Comparison of ENCODE assay signal across 30 cellular contexts in genomic region chr4:25687763-25688162, GRCh38. TPM values are rescaled to one million over a fixed set of nuclear protein-coding genes. Genes with fewer than 3 reads are reported as not detected.
"Had no signal": no experiment of that assay in that cellular context is flagged by ENCODE, and none has a peak within 500 bp of the region (broad histone marks: within the 10 kb centered on the region; RNA-seq: fewer than 3 reads in every experiment).

No MANE protein-coding gene starts in this region.

- H3K36me3 ChIP-seq: left lung, lower lobe of right lung, pancreas, prostate gland, stomach, thyroid gland, transverse colon, upper lobe of left lung, vagina had no signal

- H3K27ac Mint-ChIP-seq: nephron; stimulated activated naive B cell treated with anti-CD40 and anti-IgM and Interleukin-4, amounts not matched to agents 10 μg/mL and 1 μg/mL and 100 μg/mL, for 72 hours had no signal

- H3K27me3 ChIP-seq: hepatocyte, left lung, pancreas, stomach, testis, thyroid gland, transverse colon, upper lobe of left lung, vagina had no signal

- DNase-seq: left colon; left lung; lower lobe of right lung; mammary epithelial cell; mesenchymal stem cell; nucleus accumbens; pancreas; retina; right cardiac atrium; stimulated activated CD4-positive, alpha-beta T cell treated with anti-CD3 and anti-CD28 coated beads, Interleukin-12 subunit alpha, Interleukin-12 subunit beta, amount 100 ng/mL, for 4 hours; stimulated activated CD4-positive, alpha-beta T cell treated with anti-CD3 and anti-CD28 coated beads, Interleukin-15, amount 100 ng/mL, for 24 hours; stimulated activated CD4-positive, alpha-beta T cell treated with anti-CD3 and anti-CD28 coated beads, Interleukin-2, amount 100 ng/mL, for 24 hours; stimulated activated CD4-positive, alpha-beta T cell treated with anti-CD3 and anti-CD28 coated beads, Interleukin-4, amount 100 ng/mL, for 1 hour; stimulated activated naive B cell treated with anti-CD40 and anti-IgM and Interleukin-4, amounts not matched to agents 10 μg/mL and 1 μg/mL and 100 μg/mL, for 72 hours; stimulated activated naive CD8-positive, alpha-beta T cell treated with anti-CD3 and anti-CD28 coated beads, Interleukin-15, Interleukin-2, amounts not matched to agents 100 U/mL and 50 U/mL, for 24 hours; stomach; testis; thyroid gland; transverse colon; upper lobe of left lung had no signal

- H3K9me3 ChIP-seq: pancreas, prostate gland, testis, thyroid gland, vagina had no signal

- H3K4me1 Mint-ChIP-seq: nephron; neural crest cell; stimulated activated naive B cell treated with anti-CD40 and anti-IgM and Interleukin-4, amounts not matched to agents 10 μg/mL and 1 μg/mL and 100 μg/mL, for 72 hours had no signal

- H3K27ac ChIP-seq: hepatocyte, left lung, lower lobe of right lung, pancreas, prostate gland, skin epidermis, stomach, testis, thyroid gland, transverse colon, upper lobe of left lung, vagina had no signal

- ATAC-seq: left colon; left lung; lower lobe of right lung; pancreas; right cardiac atrium; sciatic nerve; stimulated activated naive B cell treated with anti-CD40 and anti-IgM and Interleukin-4, amounts not matched to agents 10 μg/mL and 1 μg/mL and 100 μg/mL, for 72 hours; stimulated activated naive CD8-positive, alpha-beta T cell treated with anti-CD3 and anti-CD28 coated beads, Interleukin-15, Interleukin-2, amounts not matched to agents 100 U/mL and 50 U/mL, for 24 hours had no signal

- H3K4me3 ChIP-seq: hepatocyte, left lung, lower lobe of right lung, pancreas, prostate gland, skin epidermis, stomach, testis, thyroid gland, transverse colon, upper lobe of left lung, vagina had no signal

- H3K4me3 Mint-ChIP-seq: nephron; neural crest cell; stimulated activated naive B cell treated with anti-CD40 and anti-IgM and Interleukin-4, amounts not matched to agents 10 μg/mL and 1 μg/mL and 100 μg/mL, for 72 hours had no signal

- H3K4me1 ChIP-seq: left lung, lower lobe of right lung, pancreas, prostate gland, stomach, testis, thyroid gland, transverse colon, upper lobe of left lung, vagina had no signal

RNA-seq across cellular contexts. Expression of gene SLC34A2, which starts 32.1 kb away (rescaled TPM):
- total RNA-seq: left colon, neural crest cell, osteoblast, transverse colon, vagina had no signal
- polyA plus RNA-seq: keratinocyte, right cardiac atrium, urinary bladder had no signal
